In genomic region chr6:138093632-138094031, GRCh38 we compare ENCODE assay signal across 18 cellular contexts.
"Had no signal": no experiment of that assay in that cellular context is flagged by ENCODE, and none has a peak within 500 bp of the region (broad histone marks: within the 10 kb centered on the region; RNA-seq: fewer than 3 reads in every experiment).

No MANE protein-coding gene starts in this region.

- H3K27ac ChIP-seq: colonic mucosa, gastrocnemius medialis, neural progenitor cell, parathyroid adenoma, stomach, thyroid gland had no signal

- H3K4me1 ChIP-seq: colonic mucosa, gastrocnemius medialis, neural progenitor cell, parathyroid adenoma had no signal

- DNase-seq: colonic mucosa; effector CD8-positive, alpha-beta T cell; endodermal cell; gastrocnemius medialis; head of caudate nucleus; mesenchymal stem cell; naive thymus-derived CD4-positive, alpha-beta T cell; stimulated activated CD4-positive, alpha-beta T cell treated with anti-CD3 and anti-CD28 coated beads, Interleukin-2, amount 100 ng/mL, for 24 hours; stimulated activated CD4-positive, alpha-beta T cell treated with anti-CD3 and anti-CD28 coated beads, Interleukin-4, amount 100 ng/mL, for 24 hours; stimulated activated naive CD4-positive, alpha-beta T cell treated with Interleukin-2 at 50 U/mL for 16 hours; stomach; thyroid gland had no signal

- H3K4me3 ChIP-seq: colonic mucosa, gastrocnemius medialis, lung, neural progenitor cell, stomach, thyroid gland had no signal

- H3K36me3 ChIP-seq: colonic mucosa, gastrocnemius medialis had no signal

- ATAC-seq: gastrocnemius medialis; left lobe of liver; naive thymus-derived CD4-positive, alpha-beta T cell; sciatic nerve; stimulated activated effector memory CD8-positive, alpha-beta T cell treated with anti-CD3 and anti-CD28 coated beads, Interleukin-12 subunit alpha, Interleukin-12 subunit beta, amount 100 ng/mL, for 72 hours had no signal

- H3K9ac ChIP-seq: neural progenitor cell, parathyroid adenoma had no signal

- H3K9me3 ChIP-seq: colonic mucosa, gastrocnemius medialis, stomach, thyroid gland had no signal
